In the genomic region with DNA sequence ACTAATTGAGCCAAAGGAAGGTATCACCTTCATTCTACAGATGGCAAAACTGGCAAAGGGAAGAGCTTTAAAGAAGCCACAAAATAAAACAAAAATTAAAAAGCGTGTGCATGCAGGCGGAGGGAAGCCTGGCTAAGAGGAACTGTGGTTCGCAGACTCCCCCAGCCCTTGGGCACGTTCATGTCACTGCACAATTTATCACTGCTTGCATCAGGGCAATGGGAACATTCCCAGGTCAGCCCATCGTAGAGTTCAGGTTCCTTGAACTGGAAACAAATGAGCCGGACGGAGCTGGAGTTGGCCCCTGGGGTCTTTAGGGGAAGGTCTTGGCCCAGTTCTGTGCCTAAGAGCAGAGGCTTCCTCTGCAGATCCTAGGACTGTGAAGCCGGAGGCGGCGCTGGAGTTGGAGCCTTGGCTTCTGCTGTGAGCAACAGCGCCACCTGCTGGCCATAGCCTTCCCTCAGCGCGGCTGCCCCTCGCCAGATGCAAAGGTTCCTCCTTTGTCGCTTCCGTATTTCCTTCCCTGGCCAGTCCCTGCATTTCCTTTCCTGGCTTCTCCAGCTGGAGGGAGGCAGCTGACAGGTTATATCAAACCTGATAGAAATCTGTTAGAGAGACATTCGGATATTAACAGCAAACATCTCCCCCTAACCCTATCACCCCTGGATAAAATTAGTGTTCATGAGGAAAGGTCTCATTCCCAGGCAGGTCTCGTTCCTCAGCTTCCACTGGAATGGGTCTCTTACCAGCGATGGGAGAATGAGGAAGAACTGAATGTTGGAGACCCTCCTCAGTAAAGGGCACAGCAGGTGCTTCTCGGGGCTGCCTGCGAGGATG, we compare ENCODE assay signal across 8 cellular contexts.
A peak's percentile ranks its signal among the peaks of the same experiment; 100 is the strongest.
DNase-seq lines count a peak whose midpoint lies in the region; ATAC-seq and TF ChIP-seq lines count a peak whose summit lies in the region.
"Not testable (repeated sequence)": the region's sequence is repeated elsewhere in the genome, so short reads cannot be mapped to it uniquely, and the experiment has no call there.

No MANE protein-coding gene starts in this region.

- intact Hi-C loops in Right ventricle myocardium superior (cut with DNase I) (loop anchor here (5.0 kb wide), 1 partner anchor 57 kb away; no protein-coding TSS in a partner anchor), tibial artery (cut with DNase I; ENCODE audit: low total_unique reads) (loop anchor here (2.0 kb wide), 1 partner anchor 62 kb away; no protein-coding TSS in a partner anchor)

- not testable (repeated sequence) for H4K8ac ChIP-seq in trophoblast cell (ENCODE audit: low read depth, low read length)

- not testable (repeated sequence) for H3K36me3 ChIP-seq in trophoblast cell (ENCODE audit: control insufficient read depth in 1 of 2, insufficient read depth in 2 of 2, low read length in 2 of 2); tibial artery

- not testable (repeated sequence) for H3K27ac ChIP-seq in trophoblast cell (ENCODE audit: low read depth, low read length); tibial artery

- not testable (repeated sequence) for H2BK5ac ChIP-seq in trophoblast cell (ENCODE audit: low read depth, low read length, poor library complexity)

- H3K23ac ChIP-seq in trophoblast cell (ENCODE audit: low read length): not testable (repeated sequence)

- not testable (repeated sequence) for H3K4me1 ChIP-seq in trophoblast cell (ENCODE audit: control insufficient read depth in 1 of 2, insufficient read depth in 2 of 2, low read length in 2 of 2)
- peaks cover 0 to 30% (median 6%) of the 10 kb centered on the region in 4 donors for H3K4me1 ChIP-seq in tibial artery

- H3K79me1 ChIP-seq in trophoblast cell (ENCODE audit: low read length): not testable (repeated sequence)

- H4K12ac ChIP-seq in trophoblast cell (ENCODE audit: low read depth, low read length): not testable (repeated sequence)

- H3K4me3 Mint-ChIP-seq in T-helper 17 cell: not testable (repeated sequence)

- H3K4ac ChIP-seq in trophoblast cell (ENCODE audit: low read depth, low read length): not testable (repeated sequence)

- not testable (repeated sequence) for H2BK12ac ChIP-seq in trophoblast cell (ENCODE audit: low read length)

- H3K4me2 ChIP-seq in trophoblast cell (ENCODE audit: low read length): not testable (repeated sequence)

- not testable (repeated sequence) for H4K91ac ChIP-seq in trophoblast cell (ENCODE audit: low read depth, low read length)

- not testable (repeated sequence) for H3K9me3 Mint-ChIP-seq in activated naive CD4-positive, alpha-beta T cell treated with anti-CD3 and anti-CD28 coated beads, Interleukin-2, amount 50 U/mL, for 72 hours

- H3K9ac ChIP-seq in trophoblast cell (ENCODE audit: low read length): not testable (repeated sequence)

- H3K27me3 ChIP-seq in trophoblast cell (ENCODE audit: insufficient read depth, low read length); tibial artery: not testable (repeated sequence)

- not testable (repeated sequence) for H2AK5ac ChIP-seq in trophoblast cell (ENCODE audit: low read length)

- not testable (repeated sequence) for H3K9me3 ChIP-seq in T-helper 17 cell (ENCODE audit: control insufficient read depth, low read length, poor library complexity, severe bottlenecking); trophoblast cell (ENCODE audit: insufficient read depth, low read depth, low read length); tibial artery

- not testable (repeated sequence) for H3K36me3 Mint-ChIP-seq in T-helper 17 cell (ENCODE audit: low read depth); activated naive CD4-positive, alpha-beta T cell treated with anti-CD3 and anti-CD28 coated beads, Interleukin-2, amount 50 U/mL, for 72 hours

- H3K27me3 Mint-ChIP-seq in T-helper 17 cell: not testable (repeated sequence)

- not testable (repeated sequence) for H3K14ac ChIP-seq in trophoblast cell (ENCODE audit: low read length)

- not testable (repeated sequence) for H3K18ac ChIP-seq in trophoblast cell (ENCODE audit: low read length)

- H3K79me2 ChIP-seq in trophoblast cell (ENCODE audit: control insufficient read depth, insufficient read depth, low read length, poor library complexity): not testable (repeated sequence)

- TF ChIP-seq CTCF in GM12873 (IDR thresholded peaks at IDR 0.05; ENCODE audit: insufficient read depth, low read depth, low read length, missing control alignments) (peak; percentile 76), tibial artery (IDR thresholded peaks at IDR 0.05) (peak; percentile 77 to 79)

- no CpG with 5 or more reads among the region's 21 CpGs for WGBS in trophoblast cell (ENCODE audit: extremely low coverage, insufficient coverage, insufficient read length)

- not testable (repeated sequence) for H3K4me3 ChIP-seq in trophoblast cell (ENCODE audit: low read depth, low read length); tibial artery

- peak; percentile 89 for ATAC-seq in HG02642 (IDR thresholded peaks at IDR 0.05; ENCODE audit: poor library complexity, unreplicated experiment)
- ATAC-seq in T-helper 17 cell: peak; percentile 85
- ATAC-seq in activated naive CD4-positive, alpha-beta T cell treated with anti-CD3 and anti-CD28 coated beads, Interleukin-2, amount 50 U/mL, for 72 hours: peak; percentile 83 to 87
- ATAC-seq in Right ventricle myocardium superior (ENCODE audit: poor library complexity): peak; percentile 94

- H2AFZ ChIP-seq in trophoblast cell (ENCODE audit: insufficient read depth, low read length, poor library complexity): not testable (repeated sequence)

- peak overlapping the region; percentile 41 for H3K27ac Mint-ChIP-seq in T-helper 17 cell
- not testable (repeated sequence) for H3K27ac Mint-ChIP-seq in activated naive CD4-positive, alpha-beta T cell treated with anti-CD3 and anti-CD28 coated beads, Interleukin-2, amount 50 U/mL, for 72 hours

- not testable (repeated sequence) for H2BK120ac ChIP-seq in trophoblast cell (ENCODE audit: insufficient read depth, low read length, poor library complexity)

- DNase-seq in NCI-H1105 (lab: John Stamatoyannopoulos, UW) (peak; percentile 38), T-helper 17 cell (peak; percentile 54 to 73 (median 63)), Right ventricle myocardium superior (peak; percentile 93), trophoblast cell (peak; percentile 63 to 85), tibial artery (peak; percentile 81 to 86)
- DNase-seq in activated naive CD4-positive, alpha-beta T cell treated with anti-CD3 and anti-CD28 coated beads, Interleukin-2, amount 50 U/mL, for 72 hours (ENCODE audit: low spot score in 2 of 2): peak; percentile 67 to 85

- not testable (repeated sequence) for H3K4me1 Mint-ChIP-seq in T-helper 17 cell

Comparison
In these comparisons a context has a peak if more than half of its experiments do, and no peak if none do; other contexts are left out.
1. DNase-seq: peak in every context shown above with its lines; median percentile 93 in Right ventricle myocardium superior; 84 in tibial artery; 76 in activated naive CD4-positive, alpha-beta T cell treated with anti-CD3 and anti-CD28 coated beads, Interleukin-2, amount 50 U/mL, for 72 hours; 74 in trophoblast cell; 63 in T-helper 17 cell; 38 in NCI-H1105.